Comparison of ENCODE assay signal across 8 cellular contexts in the genomic region with DNA sequence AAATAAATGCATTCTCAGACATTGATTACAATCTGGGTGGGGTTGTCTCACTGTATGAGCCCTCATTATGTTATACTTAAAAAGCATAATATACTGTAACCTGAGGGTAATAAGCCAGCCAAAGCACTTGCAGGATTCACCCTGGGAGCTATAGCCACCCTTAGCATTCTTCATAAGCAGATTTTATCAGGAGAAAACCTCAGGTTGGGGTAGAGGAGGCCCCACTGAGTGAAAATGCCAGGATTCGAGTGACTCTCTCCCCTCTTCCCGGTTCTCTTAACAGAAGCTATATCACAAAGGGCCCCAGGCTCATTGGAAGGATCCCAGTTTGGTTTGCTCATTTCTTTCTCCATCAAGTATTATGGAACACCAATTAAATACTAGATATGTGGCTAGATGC. TPM values are rescaled to one million over a fixed set of nuclear protein-coding genes. Genes with fewer than 3 reads are reported as not detected.
"Had no signal": no experiment of that assay in that cellular context is flagged by ENCODE, and none has a peak within 500 bp of the region (broad histone marks: within the 10 kb centered on the region; RNA-seq: fewer than 3 reads in every experiment).

No MANE protein-coding gene starts in this region.

- H3K27me3 Mint-ChIP-seq: IgD-negative memory B cell had no signal

- H3K9ac ChIP-seq: KMS-11 had no signal

- H3K4me1 Mint-ChIP-seq: IgD-negative memory B cell had no signal

- H3K27ac ChIP-seq: HL-60, KMS-11 had no signal

- H3K4me2 ChIP-seq: KMS-11 had no signal

- H3K4me3 ChIP-seq: K562 had no signal

- H3K27ac Mint-ChIP-seq: IgD-negative memory B cell had no signal

- DNase-seq: IMR-90, KBM-7, KG1 had no signal

RNA-seq across cellular contexts. Expression of gene KCNK12, which starts 10.4 kb away (rescaled TPM):
- polyA plus RNA-seq: HepG2 had no signal
